ENCODE assay signal across 8 cellular contexts in genomic region chr2:38462121-38462634, GRCh38.
DNase-seq lines count a peak whose midpoint lies in the region; ATAC-seq and TF ChIP-seq lines count a peak whose summit lies in the region.

No MANE protein-coding gene starts in this region.

- no peak for TF ChIP-seq CTCF in progenitor cell of endocrine pancreas (IDR thresholded peaks at IDR 0.05; ENCODE audit: unreplicated experiment)

- peak overlapping the region; percentile 4 for H3K4me3 Mint-ChIP-seq in activated CD4-positive, alpha-beta T cell treated with anti-CD3 and anti-CD28 coated beads, Interleukin-2, amount 10 ng/mL, durations not matched to agents 24 days and 14 days
- H3K4me3 Mint-ChIP-seq in activated CD4-positive, alpha-beta T cell treated with anti-CD3 and anti-CD28 coated beads, Interleukin-2, amount 10 ng/mL, durations not matched to agents 7 days and 5 days: no peak overlapping the region
- no peak overlapping the region for H3K4me3 Mint-ChIP-seq in progenitor cell of endocrine pancreas (ENCODE audit: low read depth)

- no peaks in the 10 kb centered on the region for H3K9me3 Mint-ChIP-seq in activated CD4-positive, alpha-beta T cell treated with anti-CD3 and anti-CD28 coated beads, Interleukin-2, amount 10 ng/mL, durations not matched to agents 24 days and 14 days
- no peaks in the 10 kb centered on the region for H3K9me3 Mint-ChIP-seq in activated CD4-positive, alpha-beta T cell treated with anti-CD3 and anti-CD28 coated beads, Interleukin-2, amount 10 ng/mL, durations not matched to agents 7 days and 5 days
- no peaks in the 10 kb centered on the region for H3K9me3 Mint-ChIP-seq in progenitor cell of endocrine pancreas (ENCODE audit: low read depth)

- POLR2A ChIA-PET in activated CD4-positive, alpha-beta T cell treated with anti-CD3 and anti-CD28 coated beads, Interleukin-2, amount 10 ng/mL, durations not matched to agents 7 days and 5 days (lab: Charles Lee): interaction anchor here (0.6 kb wide), 1 partner anchor 300 kb away, joined by 3 read pairs; no protein-coding TSS in a partner anchor

- H3K36me3 Mint-ChIP-seq in activated CD4-positive, alpha-beta T cell treated with anti-CD3 and anti-CD28 coated beads, Interleukin-2, amount 10 ng/mL, durations not matched to agents 24 days and 14 days (ENCODE audit: low read depth): no peaks in the 10 kb centered on the region
- no peaks in the 10 kb centered on the region for H3K36me3 Mint-ChIP-seq in activated CD4-positive, alpha-beta T cell treated with anti-CD3 and anti-CD28 coated beads, Interleukin-2, amount 10 ng/mL, durations not matched to agents 7 days and 5 days (ENCODE audit: low read depth)
- no peaks in the 10 kb centered on the region for H3K36me3 Mint-ChIP-seq in progenitor cell of endocrine pancreas (ENCODE audit: insufficient read depth)

- peaks cover 24% of the 10 kb centered on the region for H3K27me3 Mint-ChIP-seq in activated CD4-positive, alpha-beta T cell treated with anti-CD3 and anti-CD28 coated beads, Interleukin-2, amount 10 ng/mL, durations not matched to agents 24 days and 14 days
- peaks cover 8% of the 10 kb centered on the region for H3K27me3 Mint-ChIP-seq in activated CD4-positive, alpha-beta T cell treated with anti-CD3 and anti-CD28 coated beads, Interleukin-2, amount 10 ng/mL, durations not matched to agents 7 days and 5 days
- H3K27me3 Mint-ChIP-seq in progenitor cell of endocrine pancreas: peaks cover 12% of the 10 kb centered on the region

- CTCF ChIA-PET in activated CD4-positive, alpha-beta T cell treated with anti-CD3 and anti-CD28 coated beads, Interleukin-2, amount 10 ng/mL, durations not matched to agents 7 days and 5 days (lab: Charles Lee): interaction anchor here (0.6 to 1.0 kb wide), 2 partner anchors 43 to 102 kb away, joined by 3 read pairs; no protein-coding TSS in a partner anchor

- peak; percentile 97 for ATAC-seq in stimulated activated naive CD8-positive, alpha-beta T cell treated with anti-CD3 and anti-CD28 coated beads, Interleukin-15, Interleukin-2, amounts not matched to agents 100 U/mL and 50 U/mL, for 24 hours

- H3K4me1 Mint-ChIP-seq in activated CD4-positive, alpha-beta T cell treated with anti-CD3 and anti-CD28 coated beads, Interleukin-2, amount 10 ng/mL, durations not matched to agents 24 days and 14 days: peaks cover 8% of the 10 kb centered on the region
- peaks cover 2% of the 10 kb centered on the region for H3K4me1 Mint-ChIP-seq in activated CD4-positive, alpha-beta T cell treated with anti-CD3 and anti-CD28 coated beads, Interleukin-2, amount 10 ng/mL, durations not matched to agents 7 days and 5 days
- H3K4me1 Mint-ChIP-seq in progenitor cell of endocrine pancreas (ENCODE audit: low read depth): peaks cover 6% of the 10 kb centered on the region

- H3K27ac Mint-ChIP-seq in activated CD4-positive, alpha-beta T cell treated with anti-CD3 and anti-CD28 coated beads, Interleukin-2, amount 10 ng/mL, durations not matched to agents 24 days and 14 days: peak overlapping the region; percentile 43
- no peak overlapping the region for H3K27ac Mint-ChIP-seq in activated CD4-positive, alpha-beta T cell treated with anti-CD3 and anti-CD28 coated beads, Interleukin-2, amount 10 ng/mL, durations not matched to agents 7 days and 5 days
- no peak overlapping the region for H3K27ac Mint-ChIP-seq in progenitor cell of endocrine pancreas

- intact Hi-C loops in activated CD4-positive, alpha-beta T cell treated with anti-CD3 and anti-CD28 coated beads, Interleukin-2, amount 10 ng/mL, durations not matched to agents 24 days and 14 days (cut with micrococcal nuclease): loop anchor here (1.0 to 2.0 kb wide), 5 partner anchors 12 to 191 kb away; no protein-coding TSS in a partner anchor

- DNase-seq in activated CD4-positive, alpha-beta T cell treated with anti-CD3 and anti-CD28 coated beads, Interleukin-2, amount 10 ng/mL, durations not matched to agents 24 days and 14 days: peak; percentile 70
- DNase-seq in activated CD4-positive, alpha-beta T cell treated with anti-CD3 and anti-CD28 coated beads, Interleukin-2, amount 10 ng/mL, durations not matched to agents 7 days and 5 days: no peak
- peak; percentile 72 for DNase-seq in activated CD8-positive, alpha-beta memory T cell treated with anti-CD3 and anti-CD28 coated beads, Interleukin-2, amount 50 U/mL, for 48 hours
- DNase-seq in iPS-NIHi11 (ENCODE audit: low spot score) (peak; percentile 43), D341Med (ENCODE audit: low spot score) (no peak), progenitor cell of endocrine pancreas (ENCODE audit: low spot score, unreplicated experiment) (no peak)
- peak; percentile 64 for DNase-seq in stimulated activated naive CD8-positive, alpha-beta T cell treated with anti-CD3 and anti-CD28 coated beads, Interleukin-15, Interleukin-2, amounts not matched to agents 100 U/mL and 50 U/mL, for 24 hours
- DNase-seq in NK-92 treated with Interleukin-12 subunit alpha and Interleukin-12 subunit beta, amount 100 ng/mL, for 24 hours (lab: John Stamatoyannopoulos, UW): no peak

Comparison
In these comparisons a context has a peak if more than half of its experiments do, and no peak if none do; other contexts are left out.
1. DNase-seq: peak in activated CD4-positive, alpha-beta T cell treated with anti-CD3 and anti-CD28 coated beads, Interleukin-2, amount 10 ng/mL, durations not matched to agents 24 days and 14 days (single experiment), activated CD8-positive, alpha-beta memory T cell treated with anti-CD3 and anti-CD28 coated beads, Interleukin-2, amount 50 U/mL, for 48 hours (single experiment), iPS-NIHi11 (single experiment) and stimulated activated naive CD8-positive, alpha-beta T cell treated with anti-CD3 and anti-CD28 coated beads, Interleukin-15, Interleukin-2, amounts not matched to agents 100 U/mL and 50 U/mL, for 24 hours (single experiment); none in activated CD4-positive, alpha-beta T cell treated with anti-CD3 and anti-CD28 coated beads, Interleukin-2, amount 10 ng/mL, durations not matched to agents 7 days and 5 days (single experiment), D341Med (single experiment), NK-92 treated with Interleukin-12 subunit alpha and Interleukin-12 subunit beta, amount 100 ng/mL, for 24 hours (single experiment) and progenitor cell of endocrine pancreas (single experiment).